Comparison of ENCODE assay signal across 16 cellular contexts in genomic region chr10:34731213-34731612, GRCh38.
"Had no signal": no experiment of that assay in that cellular context is flagged by ENCODE, and none has a peak within 500 bp of the region (broad histone marks: within the 10 kb centered on the region; RNA-seq: fewer than 3 reads in every experiment).

No MANE protein-coding gene starts in this region.

- H3K36me3 ChIP-seq: adrenal gland, cardiac muscle cell, pancreas, tibial artery, WERI-Rb-1 had no signal

- H3K9me3 ChIP-seq: adrenal gland, mucosa of descending colon, pancreas, tibial artery had no signal

- H3K27me3 ChIP-seq: adrenal gland, cardiac muscle cell, pancreas, tibial artery had no signal

- H3K4me3 ChIP-seq: adrenal gland, cardiac muscle cell, dorsolateral prefrontal cortex, mucosa of descending colon, pancreas, tibial artery had no signal

- FAIRE-seq: pancreas, urothelium cell line had no signal

- H3K27ac ChIP-seq: adrenal gland, cardiac muscle cell, dorsolateral prefrontal cortex, tibial artery, WERI-Rb-1 had no signal

- ATAC-seq: activated CD8-positive, alpha-beta memory T cell treated with anti-CD3 and anti-CD28 coated beads, Interleukin-2, amount 10 ng/mL, durations not matched to agents 7 days and 5 days; naive thymus-derived CD4-positive, alpha-beta T cell; stimulated activated memory B cell treated with anti-CD40 and anti-IgM and Interleukin-4, amounts not matched to agents 10 μg/mL and 1 μg/mL and 100 μg/mL, for 72 hours had no signal

- DNase-seq: activated CD4-positive, alpha-beta T cell treated with anti-CD3 and anti-CD28 coated beads, Interleukin-2, amount 50 U/mL, for 48 hours; activated CD8-positive, alpha-beta memory T cell treated with anti-CD3 and anti-CD28 coated beads, Interleukin-2, amount 10 ng/mL, durations not matched to agents 7 days and 5 days; activated naive CD4-positive, alpha-beta T cell treated with anti-CD3 and anti-CD28 coated beads, Interleukin-2, amount 10 ng/mL, durations not matched to agents 7 days and 5 days; activated T-cell treated with anti-CD3 and anti-CD28 coated beads, Interleukin-2, amount 50 U/mL, for 24 hours; dorsolateral prefrontal cortex; hypothalamus; mucosa of descending colon; naive thymus-derived CD4-positive, alpha-beta T cell; pancreas; stimulated activated CD4-positive, alpha-beta T cell treated with anti-CD3 and anti-CD28 coated beads, Interleukin-2, amount 100 ng/mL, for 48 hours; tibial artery; WERI-Rb-1 had no signal
